In the genomic region with DNA sequence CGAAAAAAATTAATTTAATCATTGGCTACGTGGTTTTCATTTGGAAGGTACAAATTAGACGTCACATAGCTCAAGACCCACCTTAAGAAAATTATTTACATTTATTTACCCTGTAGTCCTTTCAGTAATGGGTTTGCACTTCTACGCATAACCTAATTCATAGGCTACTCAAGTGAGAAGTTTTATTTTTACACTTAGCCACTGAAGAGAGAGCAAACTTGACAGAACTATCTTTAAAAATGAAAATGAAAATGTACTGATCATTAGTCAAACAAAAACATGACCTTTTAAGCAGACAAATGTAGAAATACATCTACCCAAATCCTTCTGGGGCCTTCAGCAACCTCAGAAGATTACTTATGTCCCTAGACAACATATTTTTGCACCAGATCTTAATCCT, we compare ENCODE assay signal across 15 cellular contexts.
DNase-seq lines count a peak whose midpoint lies in the region; ATAC-seq and TF ChIP-seq lines count a peak whose summit lies in the region.
"Had no signal": no experiment of that assay in that cellular context is flagged by ENCODE, and none has a peak within 500 bp of the region (broad histone marks: within the 10 kb centered on the region; RNA-seq: fewer than 3 reads in every experiment).

No MANE protein-coding gene starts in this region.

- H3K9ac ChIP-seq in SK-N-SH, result no peak overlapping the region

- H3K27ac ChIP-seq in SK-N-SH (ENCODE audit: low read depth in 2 of 2, low read length in 1 of 2), result no peak overlapping the region
- H3K27ac ChIP-seq in breast epithelium, result no peak overlapping the region
- H3K27ac ChIP-seq: 22Rv1, thyroid gland had no signal

- POLR2A ChIA-PET in SK-N-SH (lab: Yijun Ruan, JAX), result no interaction called here

- H3K9me3 ChIP-seq in SK-N-SH (no peaks in the 10 kb centered on the region), breast epithelium (no peaks in the 10 kb centered on the region)
- H3K9me3 ChIP-seq: Caco-2, thyroid gland had no signal

- H3K36me3 ChIP-seq in SK-N-SH (replicated peaks in 1 of 2; ENCODE audit: control insufficient read depth in 1 of 2, insufficient read depth in 2 of 2, low read length in 1 of 2) (no peaks in the 10 kb centered on the region), breast epithelium (no peaks in the 10 kb centered on the region)
- H3K36me3 ChIP-seq: thyroid gland had no signal

- no peaks in the 10 kb centered on the region for H3K79me2 ChIP-seq in SK-N-SH (ENCODE audit: insufficient read depth)

- no peak for TF ChIP-seq POLR2A in breast epithelium (IDR thresholded peaks at IDR 0.05)

- H3K27me3 ChIP-seq in SK-N-SH (ENCODE audit: insufficient read depth) (no peaks in the 10 kb centered on the region), breast epithelium (no peaks in the 10 kb centered on the region)
- H3K27me3 ChIP-seq: thyroid gland had no signal

- WGBS in SK-N-SH (ENCODE audit: low lambda C conversion rate), result 41% methylated on average over 4 of the region's 4 CpGs

- DNase-seq in SK-N-SH (no peak), activated T-cell treated with anti-CD3 and anti-CD28 coated beads for 4 hours (no peak), amniotic stem cell (lab: John Stamatoyannopoulos, UW) (no peak), breast epithelium (ENCODE audit: low spot score in 2 of 2) (no peak), HT-29 (ENCODE audit: low spot score) (no peak)
- DNase-seq: activated CD8-positive, alpha-beta T cell treated with anti-CD3 and anti-CD28 coated beads, Interleukin-2, amount 10 ng/mL, durations not matched to agents 7 days and 5 days; Caco-2; NCI-H2171 treated with DMSO at 0.1 percent for 48 hours; thyroid gland had no signal

- intact Hi-C loops in breast epithelium (cut with DNase I; ENCODE audit: low total_unique reads), result no loop called here

- H4K20me1 ChIP-seq in SK-N-SH (ENCODE audit: insufficient read depth), result no peaks in the 10 kb centered on the region

- H3K4me2 ChIP-seq in SK-N-SH, result no peak overlapping the region

- H3K4me1 ChIP-seq in SK-N-SH (ENCODE audit: control insufficient read depth in 1 of 2, insufficient read depth in 2 of 2, low read depth in 1 of 2, low read length in 1 of 2), result no peaks in the 10 kb centered on the region
- no peaks in the 10 kb centered on the region for H3K4me1 ChIP-seq in breast epithelium
- H3K4me1 ChIP-seq: Caco-2, thyroid gland had no signal

- H2AFZ ChIP-seq in SK-N-SH (ENCODE audit: low read depth), result peak overlapping the region; percentile 14; the same call in 1 of the 2 replicates

- CTCF ChIA-PET in SK-N-SH (lab: Yijun Ruan, JAX), result no interaction called here

- no peak overlapping the region for H3K4me3 ChIP-seq in SK-N-SH (ENCODE audit: low read depth in 2 of 2, low read length in 1 of 2)
- no peak overlapping the region for H3K4me3 ChIP-seq in breast epithelium
- H3K4me3 ChIP-seq: lung, thyroid gland had no signal

- no peaks in the 10 kb centered on the region for H3K9me2 ChIP-seq in SK-N-SH

- H3F3A ChIP-seq in SK-N-SH (replicated peaks; ENCODE audit: insufficient read depth), result no peaks in the 10 kb centered on the region

- ATAC-seq in SK-N-SH treated with all-trans-retinoic acid at 6 μM for 48 hours, result no peak
- ATAC-seq in GM21723 (IDR thresholded peaks at IDR 0.05; ENCODE audit: unreplicated experiment), result peak; percentile 65
- ATAC-seq in HG03097 (IDR thresholded peaks at IDR 0.05; ENCODE audit: low FRiP score, unreplicated experiment), result peak; percentile 56
- ATAC-seq: activated CD8-positive, alpha-beta T cell treated with anti-CD3 and anti-CD28 coated beads, Interleukin-2, amount 10 ng/mL, durations not matched to agents 7 days and 5 days; esophagus mucosa had no signal

- TF ChIP-seq CTCF in SK-N-SH (IDR thresholded peaks at IDR 0.05), result no peak
- no peak for TF ChIP-seq CTCF in breast epithelium (IDR thresholded peaks at IDR 0.05)

- no peak for TF ChIP-seq RAD21 in SK-N-SH (IDR thresholded peaks at IDR 0.05; ENCODE audit: low read length)

- TF ChIP-seq EP300 in SK-N-SH (IDR thresholded peaks at IDR 0.05; ENCODE audit: borderline replicate concordance in 1 of 2, low read depth in 1 of 2, low read length in 1 of 2), result no peak

TF ChIP-seq in SK-N-SH, 30 proteins besides CTCF, POLR2A, EP300 and RAD21:
- TF ChIP-seq SIN3A (IDR thresholded peaks at IDR 0.05; ENCODE audit: borderline replicate concordance, low read depth, low read length) (no peak), TCF12 (IDR thresholded peaks at IDR 0.05) (no peak), NRF1 (IDR thresholded peaks at IDR 0.05; ENCODE audit: low read depth, low read length) (no peak), JUND (IDR thresholded peaks at IDR 0.05) (no peak)
- TF ChIP-seq, protein P1, sequence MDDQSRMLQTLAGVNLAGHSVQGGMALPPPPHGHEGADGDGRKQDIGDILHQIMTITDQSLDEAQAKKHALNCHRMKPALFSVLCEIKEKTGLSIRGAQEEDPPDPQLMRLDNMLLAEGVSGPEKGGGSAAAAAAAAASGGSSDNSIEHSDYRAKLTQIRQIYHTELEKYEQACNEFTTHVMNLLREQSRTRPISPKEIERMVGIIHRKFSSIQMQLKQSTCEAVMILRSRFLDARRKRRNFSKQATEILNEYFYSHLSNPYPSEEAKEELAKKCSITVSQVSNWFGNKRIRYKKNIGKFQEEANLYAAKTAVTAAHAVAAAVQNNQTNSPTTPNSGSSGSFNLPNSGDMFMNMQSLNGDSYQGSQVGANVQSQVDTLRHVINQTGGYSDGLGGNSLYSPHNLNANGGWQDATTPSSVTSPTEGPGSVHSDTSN (IDR thresholded peaks at IDR 0.05), result no peak

TF ChIP-seq in SK-N-SH treated with all-trans-retinoic acid at 6 μM for 48 hours, 23 proteins besides CTCF, POLR2A, EP300 and RAD21:
- TF ChIP-seq BACH2 (CRISPR knock-in tag; IDR thresholded peaks at IDR 0.05; ENCODE audit: borderline replicate concordance) (no peak), CSDC2 (CRISPR knock-in tag; IDR thresholded peaks at IDR 0.05) (no peak), ZNF70 (CRISPR knock-in tag; IDR thresholded peaks at IDR 0.05) (no peak)
- TF ChIP-seq, protein P2, sequence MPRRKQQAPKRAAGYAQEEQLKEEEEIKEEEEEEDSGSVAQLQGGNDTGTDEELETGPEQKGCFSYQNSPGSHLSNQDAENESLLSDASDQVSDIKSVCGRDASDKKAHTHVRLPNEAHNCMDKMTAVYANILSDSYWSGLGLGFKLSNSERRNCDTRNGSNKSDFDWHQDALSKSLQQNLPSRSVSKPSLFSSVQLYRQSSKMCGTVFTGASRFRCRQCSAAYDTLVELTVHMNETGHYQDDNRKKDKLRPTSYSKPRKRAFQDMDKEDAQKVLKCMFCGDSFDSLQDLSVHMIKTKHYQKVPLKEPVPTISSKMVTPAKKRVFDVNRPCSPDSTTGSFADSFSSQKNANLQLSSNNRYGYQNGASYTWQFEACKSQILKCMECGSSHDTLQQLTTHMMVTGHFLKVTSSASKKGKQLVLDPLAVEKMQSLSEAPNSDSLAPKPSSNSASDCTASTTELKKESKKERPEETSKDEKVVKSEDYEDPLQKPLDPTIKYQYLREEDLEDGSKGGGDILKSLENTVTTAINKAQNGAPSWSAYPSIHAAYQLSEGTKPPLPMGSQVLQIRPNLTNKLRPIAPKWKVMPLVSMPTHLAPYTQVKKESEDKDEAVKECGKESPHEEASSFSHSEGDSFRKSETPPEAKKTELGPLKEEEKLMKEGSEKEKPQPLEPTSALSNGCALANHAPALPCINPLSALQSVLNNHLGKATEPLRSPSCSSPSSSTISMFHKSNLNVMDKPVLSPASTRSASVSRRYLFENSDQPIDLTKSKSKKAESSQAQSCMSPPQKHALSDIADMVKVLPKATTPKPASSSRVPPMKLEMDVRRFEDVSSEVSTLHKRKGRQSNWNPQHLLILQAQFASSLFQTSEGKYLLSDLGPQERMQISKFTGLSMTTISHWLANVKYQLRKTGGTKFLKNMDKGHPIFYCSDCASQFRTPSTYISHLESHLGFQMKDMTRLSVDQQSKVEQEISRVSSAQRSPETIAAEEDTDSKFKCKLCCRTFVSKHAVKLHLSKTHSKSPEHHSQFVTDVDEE (CRISPR knock-in tag; IDR thresholded peaks at IDR 0.05), result no peak
